In the genomic region with DNA sequence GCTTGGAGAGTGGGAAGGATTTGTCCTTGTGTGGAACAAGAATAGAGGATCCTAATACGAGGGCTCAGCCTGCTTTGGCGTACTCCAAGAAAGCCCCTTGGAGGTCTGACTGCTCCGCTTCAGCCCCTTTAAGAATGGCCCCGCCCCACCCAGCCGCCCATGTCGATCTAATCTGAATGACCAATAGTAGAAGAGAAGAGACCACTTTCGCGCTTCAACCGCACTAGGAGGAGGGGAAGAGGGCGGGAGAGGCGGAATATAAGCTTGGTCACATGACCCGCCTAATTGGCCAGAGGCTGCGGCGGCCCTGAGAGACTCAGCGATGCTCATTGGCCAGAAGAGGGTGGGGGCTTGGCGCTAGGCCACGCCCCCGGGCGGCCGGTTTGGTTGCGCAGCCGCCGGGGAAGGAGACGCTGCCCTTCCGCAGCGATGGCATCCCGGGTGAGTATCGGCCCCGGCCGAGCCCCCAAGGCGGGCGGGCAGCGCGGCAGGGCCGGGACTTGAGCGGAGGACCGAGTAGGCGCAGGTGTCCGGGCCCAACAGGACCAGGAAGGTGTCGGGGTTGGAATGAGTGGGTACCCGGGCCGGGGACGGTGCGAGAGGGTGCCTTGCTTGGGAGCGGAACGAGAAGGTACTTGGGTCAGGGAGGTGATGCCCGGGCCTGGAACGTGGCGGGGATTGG, we compare ENCODE assay signal across 8 cellular contexts. TPM values are rescaled to one million over a fixed set of nuclear protein-coding genes. Genes with fewer than 3 reads are reported as not detected.
DNase-seq lines count a peak whose midpoint lies in the region; ATAC-seq and TF ChIP-seq lines count a peak whose summit lies in the region.

Gene MIGA2, plus strand, starts transcription at position 386 of the 682 bp plus-strand sequence. CDS start 3,969 bp downstream, outside the sequence.

- H3K36me3 ChIP-seq in psoas muscle (ENCODE audit: insufficient read depth in 1 of 2, low read depth in 1 of 2) (peaks cover 0 to 12% of the 10 kb centered on the region in 2 donors), uterus (no peaks in the 10 kb centered on the region)

- peaks cover 25% of the 10 kb centered on the region for H3K4me1 Mint-ChIP-seq in T-helper 17 cell

- DNase-seq in NCI-H1694 treated with DMSO at 0.1 percent for 48 hours (lab: John Stamatoyannopoulos, UW) (peak; percentile 96), T-helper 17 cell (peak; percentile 75 to 88 (median 85)), left ventricle myocardium superior (peak; percentile 98), psoas muscle (peak; percentile 97 to 98), uterus (peak; percentile 97 to 99)

- ATAC-seq in HG02885 (IDR thresholded peaks at IDR 0.05; ENCODE audit: poor library complexity, unreplicated experiment) (peak; percentile 97), T-helper 17 cell (peak; percentile 98), left ventricle myocardium superior (peak; percentile 96), psoas muscle (peak; percentile 98 to 99 (median 98))

- H3K9me3 ChIP-seq in T-helper 17 cell (ENCODE audit: control insufficient read depth, low read length, poor library complexity, severe bottlenecking) (no peaks in the 10 kb centered on the region), psoas muscle (no peaks in the 10 kb centered on the region), uterus (no peaks in the 10 kb centered on the region)

- WGBS in psoas muscle, 3 donors: 0 to 1% (median 1%) methylated on average over 41 to 49 of the region's 49 CpGs

- no peaks in the 10 kb centered on the region for H3K36me3 Mint-ChIP-seq in T-helper 17 cell (ENCODE audit: low read depth)

- TF ChIP-seq POLR2A in GM15510 (IDR thresholded peaks at IDR 0.05; ENCODE audit: borderline replicate concordance, extremely low read depth, insufficient read length) (peak; percentile 90), uterus (IDR thresholded peaks at IDR 0.05) (peak; percentile 71 to 84)

- peak within 1 kb of the TSS; percentile 97 for H3K4me3 Mint-ChIP-seq in T-helper 17 cell

- H3K27ac ChIP-seq in angular gyrus (ENCODE audit: low read depth, low read length): peak within 1 kb of the TSS; percentile 89
- H3K27ac ChIP-seq in psoas muscle: peak within 1 kb of the TSS; percentile 89
- peak within 1 kb of the TSS; percentile 79 to 85 for H3K27ac ChIP-seq in uterus

- H3K4me3 ChIP-seq in psoas muscle (peak within 1 kb of the TSS; percentile 94), uterus (peak within 1 kb of the TSS; percentile 78 to 96)

- H3K27me3 Mint-ChIP-seq in T-helper 17 cell: no peaks in the 10 kb centered on the region

- H3K4me1 ChIP-seq in psoas muscle (peaks cover 16% of the 10 kb centered on the region), uterus (peaks cover 0 to 11% of the 10 kb centered on the region in 2 donors)

- peak within 1 kb of the TSS; percentile 88 for H3K27ac Mint-ChIP-seq in T-helper 17 cell

- TF ChIP-seq CTCF in psoas muscle (IDR thresholded peaks at IDR 0.05) (no peak), uterus (IDR thresholded peaks at IDR 0.05) (peak in 1 of 4 experiments; percentile 53)

- intact Hi-C loops in left ventricle myocardium superior (cut with micrococcal nuclease) (no loop called here), psoas muscle (cut with DNase I) (loop anchor here (5.0 kb wide), 2 partner anchors 36 to 46 kb away; partner anchors contain the start of gene DOLPP1 (in 1 of the 2)), uterus (cut with DNase I; ENCODE audit: low total_unique reads) (no loop called here)

- no peaks in the 10 kb centered on the region for H3K27me3 ChIP-seq in psoas muscle (ENCODE audit: insufficient read depth in 3 of 3, low read length in 2 of 3)
- no peaks in the 10 kb centered on the region for H3K27me3 ChIP-seq in uterus

RNA-seq across cellular contexts. Expression of gene MIGA2, which starts in this region (rescaled TPM):
- total RNA-seq in T-helper 17 cell (10 to 100 TPM; 64.2 to 81.4 TPM), left ventricle myocardium superior (39.0 TPM), psoas muscle (10 to 100 TPM in 3 of 4 donors, 1 to 10 TPM in 1; 8.4 to 17.8 (median 14.8) TPM), uterus (10 to 100 TPM; 13.2 to 36.5 (median 34.0) TPM)
- polyA plus RNA-seq in psoas muscle: 10 to 100 TPM; 12.7 to 18.1 (median 13.7) TPM

Comparison
In these comparisons a context has a peak if more than half of its experiments do, and no peak if none do; other contexts are left out.
1. Peak in every context shown above with its lines: DNase-seq, ATAC-seq, H3K4me3 ChIP-seq and H3K27ac ChIP-seq.
2. intact Hi-C loops: an anchor here in psoas muscle (5.0 kb wide); none called in left ventricle myocardium superior and uterus.